ENCODE assay signal across 25 cellular contexts in genomic region chr13:45974500-45974899, GRCh38.
"Had no signal": no experiment of that assay in that cellular context is flagged by ENCODE, and none has a peak within 500 bp of the region (broad histone marks: within the 10 kb centered on the region; RNA-seq: fewer than 3 reads in every experiment).

No MANE protein-coding gene starts in this region.

- ATAC-seq: effector memory CD8-positive, alpha-beta T cell; gastroesophageal sphincter; heart left ventricle; left cardiac atrium; left lung; naive thymus-derived CD4-positive, alpha-beta T cell; right lobe of liver; stimulated activated naive B cell treated with anti-CD40 and anti-IgM and Interleukin-4, amounts not matched to agents 10 μg/mL and 1 μg/mL and 100 μg/mL, for 72 hours; upper lobe of right lung had no signal

- H3K4me3 Mint-ChIP-seq: effector memory CD8-positive, alpha-beta T cell; naive thymus-derived CD4-positive, alpha-beta T cell; nephron; neural progenitor cell; stimulated activated naive B cell treated with anti-CD40 and anti-IgM and Interleukin-4, amounts not matched to agents 10 μg/mL and 1 μg/mL and 100 μg/mL, for 72 hours; stimulated activated naive CD8-positive, alpha-beta T cell treated with anti-CD3 and anti-CD28 coated beads, Interleukin-15, Interleukin-2, amounts not matched to agents 100 ng/mL and 50 ng/mL, for 24 hours had no signal

- H3K27me3 ChIP-seq: gastroesophageal sphincter, heart left ventricle, hepatocyte, left lung, neural progenitor cell, right lobe of liver, suprapubic skin, transverse colon, upper lobe of right lung, vagina had no signal

- H3K27ac Mint-ChIP-seq: effector memory CD8-positive, alpha-beta T cell; nephron; neural progenitor cell; progenitor cell of endocrine pancreas; stimulated activated naive B cell treated with anti-CD40 and anti-IgM and Interleukin-4, amounts not matched to agents 10 μg/mL and 1 μg/mL and 100 μg/mL, for 72 hours had no signal

- H3K27ac ChIP-seq: coronary artery, gastroesophageal sphincter, heart left ventricle, hepatocyte, left lung, neural progenitor cell, parathyroid adenoma, right lobe of liver, suprapubic skin, transverse colon, upper lobe of right lung, vagina had no signal

- H3K9me3 ChIP-seq: gastroesophageal sphincter, heart left ventricle, left lung, right lobe of liver, suprapubic skin, transverse colon, upper lobe of right lung, vagina had no signal

- H2AFZ ChIP-seq: hepatocyte, neural progenitor cell, parathyroid adenoma had no signal

- H3K9me3 Mint-ChIP-seq: effector memory CD8-positive, alpha-beta T cell; nephron; neural progenitor cell; stimulated activated naive B cell treated with anti-CD40 and anti-IgM and Interleukin-4, amounts not matched to agents 10 μg/mL and 1 μg/mL and 100 μg/mL, for 72 hours; stimulated activated naive CD8-positive, alpha-beta T cell treated with anti-CD3 and anti-CD28 coated beads, Interleukin-15, Interleukin-2, amounts not matched to agents 100 ng/mL and 50 ng/mL, for 24 hours had no signal

- H3K4me3 ChIP-seq: coronary artery, gastroesophageal sphincter, heart left ventricle, hepatocyte, left lung, neural progenitor cell, right lobe of liver, suprapubic skin, transverse colon, upper lobe of right lung, vagina had no signal

- H3K4me1 ChIP-seq: gastroesophageal sphincter, heart left ventricle, left lung, neural progenitor cell, parathyroid adenoma, right lobe of liver, suprapubic skin, transverse colon, upper lobe of right lung, vagina had no signal

- H3K79me2 ChIP-seq: hepatocyte, parathyroid adenoma had no signal

- H3K27me3 Mint-ChIP-seq: effector memory CD8-positive, alpha-beta T cell; naive thymus-derived CD4-positive, alpha-beta T cell; progenitor cell of endocrine pancreas; stimulated activated naive B cell treated with anti-CD40 and anti-IgM and Interleukin-4, amounts not matched to agents 10 μg/mL and 1 μg/mL and 100 μg/mL, for 72 hours; stimulated activated naive CD8-positive, alpha-beta T cell treated with anti-CD3 and anti-CD28 coated beads, Interleukin-15, Interleukin-2, amounts not matched to agents 100 ng/mL and 50 ng/mL, for 24 hours had no signal

- H3K4me1 Mint-ChIP-seq: nephron, neural progenitor cell had no signal

- H3K4me2 ChIP-seq: hepatocyte, neural progenitor cell had no signal

- H3K9ac ChIP-seq: neural progenitor cell, parathyroid adenoma had no signal

- DNase-seq: dermis blood vessel endothelial cell; effector memory CD8-positive, alpha-beta T cell; heart left ventricle; left cardiac atrium; left lung; mesendoderm; midbrain; naive thymus-derived CD4-positive, alpha-beta T cell; right lobe of liver; small intestine; stimulated activated CD4-positive, alpha-beta T cell treated with anti-CD3 and anti-CD28 coated beads, Interleukin-15, amount 100 ng/mL, for 24 hours; stimulated activated CD4-positive, alpha-beta T cell treated with anti-CD3 and anti-CD28 coated beads, Interleukin-2, amount 100 ng/mL, for 48 hours; stimulated activated naive B cell treated with anti-CD40 and anti-IgM and Interleukin-4, amounts not matched to agents 10 μg/mL and 1 μg/mL and 100 μg/mL, for 72 hours; transverse colon; upper lobe of right lung had no signal
